In the genomic region with DNA sequence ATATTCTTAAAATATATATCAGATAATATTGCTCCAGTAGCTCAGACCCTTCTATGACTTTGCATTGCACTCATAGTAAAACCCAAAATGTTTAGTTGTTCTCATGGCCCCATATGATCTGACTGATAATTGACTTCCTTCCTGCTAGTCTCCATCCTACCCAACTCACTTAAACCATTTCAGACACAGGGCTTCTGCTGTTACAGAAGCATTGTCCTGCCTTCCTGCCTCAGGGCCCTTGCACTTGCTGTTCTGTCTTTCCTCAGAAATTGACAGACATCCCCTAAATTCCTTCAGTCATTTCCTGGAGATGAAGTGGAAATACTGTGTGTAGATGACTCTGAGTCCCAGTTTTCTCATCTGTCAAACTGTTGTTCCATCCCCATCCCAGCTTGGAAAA, we compare ENCODE assay signal across 19 cellular contexts.
"Had no signal": no experiment of that assay in that cellular context is flagged by ENCODE, and none has a peak within 500 bp of the region (broad histone marks: within the 10 kb centered on the region; RNA-seq: fewer than 3 reads in every experiment).

No MANE protein-coding gene starts in this region.

- ATAC-seq: SK-N-SH treated with all-trans-retinoic acid at 6 μM for 48 hours; stimulated activated naive CD8-positive, alpha-beta T cell treated with anti-CD3 and anti-CD28 coated beads, Interleukin-15, amount 100 ng/mL, for 72 hours had no signal

- H3K27ac Mint-ChIP-seq: activated T-helper 2 cell treated with anti-CD3 and anti-CD28 coated beads, Interferon-gamma antibody, Interleukin-2, Interleukin-4, amounts not matched to agents 10 μg/mL and 5 μg/mL and 100 μg/mL, durations not matched to agents 14 hours and 24 hours and 36 hours; dendritic cell treated with granulocyte-macrophage colony-stimulating factor and Interleukin-4, amounts not matched to agents 40 ng/mL and 50 ng/mL, for 4 days had no signal

- H3K27me3 Mint-ChIP-seq: dendritic cell treated with granulocyte-macrophage colony-stimulating factor and Interleukin-4, amounts not matched to agents 40 ng/mL and 50 ng/mL, for 4 days; stimulated activated naive CD8-positive, alpha-beta T cell treated with anti-CD3 and anti-CD28 coated beads, Interleukin-15, amount 100 ng/mL, for 72 hours had no signal

- DNase-seq: activated CD4-positive, alpha-beta T cell treated with anti-CD3 and anti-CD28 coated beads for 48 hours; activated CD4-positive, CD25-positive, alpha-beta regulatory T cell; activated CD8-positive, alpha-beta memory T cell treated with anti-CD3 and anti-CD28 coated beads for 24 hours; activated naive CD4-positive, alpha-beta T cell treated with Interleukin-2 at 50 U/mL for 16 hours; effector CD8-positive, alpha-beta T cell; esophagus squamous epithelium; immature natural killer cell; kidney glomerular epithelial cell; left ventricle myocardium inferior; mammary epithelial cell; midbrain; stimulated activated CD4-positive, alpha-beta T cell treated with anti-CD3 and anti-CD28 coated beads, Interleukin-2, amount 100 ng/mL, for 48 hours; stimulated activated naive CD8-positive, alpha-beta T cell treated with anti-CD3 and anti-CD28 coated beads, Interleukin-15, amount 100 ng/mL, for 72 hours; transverse colon; uterus had no signal

- H3K9me3 Mint-ChIP-seq: activated T-helper 2 cell treated with anti-CD3 and anti-CD28 coated beads, Interferon-gamma antibody, Interleukin-2, Interleukin-4, amounts not matched to agents 10 μg/mL and 5 μg/mL and 100 μg/mL, durations not matched to agents 14 hours and 24 hours and 36 hours; dendritic cell treated with granulocyte-macrophage colony-stimulating factor and Interleukin-4, amounts not matched to agents 40 ng/mL and 50 ng/mL, for 4 days; immature natural killer cell; neural crest cell; stimulated activated naive CD8-positive, alpha-beta T cell treated with anti-CD3 and anti-CD28 coated beads, Interleukin-15, amount 100 ng/mL, for 72 hours had no signal

- H3K4me3 Mint-ChIP-seq: dendritic cell treated with granulocyte-macrophage colony-stimulating factor and Interleukin-4, amounts not matched to agents 40 ng/mL and 50 ng/mL, for 4 days; immature natural killer cell; neural crest cell; stimulated activated naive CD8-positive, alpha-beta T cell treated with anti-CD3 and anti-CD28 coated beads, Interleukin-15, amount 100 ng/mL, for 72 hours had no signal

- H3K36me3 Mint-ChIP-seq: immature natural killer cell had no signal
